Comparison of ENCODE assay signal across 8 cellular contexts in genomic region chr10:49398000-49398861, GRCh38. TPM values are rescaled to one million over a fixed set of nuclear protein-coding genes. Genes with fewer than 3 reads are reported as not detected.
A peak's percentile ranks its signal among the peaks of the same experiment; 100 is the strongest.
DNase-seq lines count a peak whose midpoint lies in the region; ATAC-seq and TF ChIP-seq lines count a peak whose summit lies in the region.

No MANE protein-coding gene starts in this region.

- peaks cover 20% of the 10 kb centered on the region for H3K4me1 Mint-ChIP-seq in chondrocyte (ENCODE audit: low read depth)

- peak; percentile 75 for ATAC-seq in HG02938 (IDR thresholded peaks at IDR 0.05; ENCODE audit: unreplicated experiment)
- peak; percentile 46 to 71 for ATAC-seq in activated CD4-positive, CD25-positive, alpha-beta regulatory T cell treated with anti-CD3 and anti-CD28 coated beads, Interleukin-2, amount 50 U/mL, for 24 hours
- ATAC-seq in left colon: peak; percentile 83
- ATAC-seq in HG03442 (IDR thresholded peaks at IDR 0.05; ENCODE audit: unreplicated experiment): no peak

- H3K27me3 Mint-ChIP-seq in chondrocyte (ENCODE audit: low read depth): peaks cover 79% of the 10 kb centered on the region

- peak overlapping the region; percentile 58 for H3K4me3 Mint-ChIP-seq in chondrocyte (ENCODE audit: unreplicated experiment)

- peak; percentile 79 for DNase-seq in DMS53 (lab: John Stamatoyannopoulos, UW)
- DNase-seq in chondrocyte (ENCODE audit: low spot score): no peak
- DNase-seq in left colon: peak in 1 of 2 donors; percentile 61
- DNase-seq in stimulated activated CD4-positive, alpha-beta T cell treated with anti-CD3 and anti-CD28 coated beads, TNF-alpha, amount 100 ng/mL, for 4 hours (ENCODE audit: low read depth in 3 of 3): peak in 2 of 3 experiments; percentile 6 to 23
- no peak for DNase-seq in NCI-H2029 (lab: John Stamatoyannopoulos, UW)

- no peak overlapping the region for H3K27ac Mint-ChIP-seq in chondrocyte (ENCODE audit: unreplicated experiment)

- H3K36me3 Mint-ChIP-seq in chondrocyte (ENCODE audit: low read depth): no peaks in the 10 kb centered on the region

- TF ChIP-seq CTCF in chondrocyte (IDR thresholded peaks at IDR 0.05): no peak

- intact Hi-C loops in left colon (cut with DNase I, micrococcal nuclease): no loop called here

- no peaks in the 10 kb centered on the region for H3K9me3 Mint-ChIP-seq in chondrocyte (ENCODE audit: low read depth)

RNA-seq across cellular contexts. Expression of gene DRGX, which starts 2.3 kb away (rescaled TPM):
- total RNA-seq in chondrocyte: not detected in 3 replicates
- under 1 TPM in 1 of 2 donors, not detected in 1; 0.11 TPM for total RNA-seq in left colon

Comparison
In these comparisons a context has a peak if more than half of its experiments do, and no peak if none do; other contexts are left out.
1. DNase-seq: peak in DMS53 (single experiment) and stimulated activated CD4-positive, alpha-beta T cell treated with anti-CD3 and anti-CD28 coated beads, TNF-alpha, amount 100 ng/mL, for 4 hours (2 of 3); none in chondrocyte (single experiment) and NCI-H2029 (single experiment).